Comparison of ENCODE assay signal across 8 cellular contexts in genomic region chr1:45687753-45688737, GRCh38. TPM values are rescaled to one million over a fixed set of nuclear protein-coding genes. Genes with fewer than 3 reads are reported as not detected.
DNase-seq lines count a peak whose midpoint lies in the region; ATAC-seq lines count a peak whose summit lies in the region.

Gene TMEM69, plus strand, starts transcription at chr1:45688181. Its CDS starts 2,888 bp downstream, at chr1:45691069.

- peak; percentile 8 to 29 for ATAC-seq in activated T-cell treated with anti-CD3 and anti-CD28 coated beads, Interleukin-2, amount 50 U/mL, for 72 hours (replicated peaks in 1 of 2)
- ATAC-seq in naive B cell (ENCODE audit: low read depth in 2 of 2): peak; percentile 6 to 10
- ATAC-seq in stimulated activated effector memory CD8-positive, alpha-beta T cell treated with anti-CD3 and anti-CD28 coated beads, Interleukin-12 subunit alpha, Interleukin-12 subunit beta, amount 100 ng/mL, for 72 hours: peak; percentile 34
- no peak for ATAC-seq in GM21717 (IDR thresholded peaks at IDR 0.05; ENCODE audit: unreplicated experiment)

- peak within 1 kb of the TSS; percentile 93 for H3K27ac Mint-ChIP-seq in activated T-cell treated with anti-CD3 and anti-CD28 coated beads, Interleukin-2, amount 50 U/mL, for 72 hours
- H3K27ac Mint-ChIP-seq in naive B cell: peak within 1 kb of the TSS; percentile 97 to 100 (median 99)
- H3K27ac Mint-ChIP-seq in stimulated activated effector memory CD8-positive, alpha-beta T cell treated with anti-CD3 and anti-CD28 coated beads, Interleukin-12 subunit alpha, Interleukin-12 subunit beta, amount 100 ng/mL, for 72 hours: peak within 1 kb of the TSS; percentile 99

- H3K4me1 Mint-ChIP-seq in activated T-cell treated with anti-CD3 and anti-CD28 coated beads, Interleukin-2, amount 50 U/mL, for 72 hours (ENCODE audit: low read depth): peaks cover 46% of the 10 kb centered on the region
- peaks cover 27 to 51% (median 41%) of the 10 kb centered on the region in 3 donors for H3K4me1 Mint-ChIP-seq in naive B cell
- H3K4me1 Mint-ChIP-seq in stimulated activated effector memory CD8-positive, alpha-beta T cell treated with anti-CD3 and anti-CD28 coated beads, Interleukin-12 subunit alpha, Interleukin-12 subunit beta, amount 100 ng/mL, for 72 hours: peaks cover 37% of the 10 kb centered on the region

- peaks cover 5 to 21% of the 10 kb centered on the region in 2 donors for H3K36me3 Mint-ChIP-seq in activated T-cell treated with anti-CD3 and anti-CD28 coated beads, Interleukin-2, amount 50 U/mL, for 72 hours (ENCODE audit: insufficient read depth in 2 of 2)
- peaks cover 0 to 7% of the 10 kb centered on the region in 2 donors for H3K36me3 Mint-ChIP-seq in naive B cell
- H3K36me3 Mint-ChIP-seq in stimulated activated effector memory CD8-positive, alpha-beta T cell treated with anti-CD3 and anti-CD28 coated beads, Interleukin-12 subunit alpha, Interleukin-12 subunit beta, amount 100 ng/mL, for 72 hours: peaks cover 88% of the 10 kb centered on the region

- DNase-seq in GDM1 (lab: John Stamatoyannopoulos, UW) (peak; percentile 75), LHCN-M2 (ENCODE audit: low read depth) (peak; percentile 89), RKO (ENCODE audit: low spot score) (peak; percentile 93), fibroblast of gingiva (ENCODE audit: low read depth) (peak; percentile 92), naive B cell (peak; percentile 81)
- DNase-seq in activated T-cell treated with anti-CD3 and anti-CD28 coated beads, Interleukin-2, amount 50 U/mL, for 72 hours: peak; percentile 78 to 82
- peak; percentile 73 to 92 for DNase-seq in stimulated activated effector memory CD8-positive, alpha-beta T cell treated with anti-CD3 and anti-CD28 coated beads, Interleukin-12 subunit alpha, Interleukin-12 subunit beta, amount 100 ng/mL, for 72 hours (ENCODE audit: low spot score in 2 of 2)

- H3K27me3 Mint-ChIP-seq in activated T-cell treated with anti-CD3 and anti-CD28 coated beads, Interleukin-2, amount 50 U/mL, for 72 hours (ENCODE audit: low read depth): no peaks in the 10 kb centered on the region
- no peaks in the 10 kb centered on the region for H3K27me3 Mint-ChIP-seq in naive B cell

- H3K9me3 Mint-ChIP-seq in activated T-cell treated with anti-CD3 and anti-CD28 coated beads, Interleukin-2, amount 50 U/mL, for 72 hours: no peaks in the 10 kb centered on the region
- H3K9me3 Mint-ChIP-seq in naive B cell: no peaks in the 10 kb centered on the region
- no peaks in the 10 kb centered on the region for H3K9me3 Mint-ChIP-seq in stimulated activated effector memory CD8-positive, alpha-beta T cell treated with anti-CD3 and anti-CD28 coated beads, Interleukin-12 subunit alpha, Interleukin-12 subunit beta, amount 100 ng/mL, for 72 hours

- H3K4me3 Mint-ChIP-seq in activated T-cell treated with anti-CD3 and anti-CD28 coated beads, Interleukin-2, amount 50 U/mL, for 72 hours: peak within 1 kb of the TSS; percentile 96 to 100
- H3K4me3 Mint-ChIP-seq in naive B cell: peak within 1 kb of the TSS; percentile 90 to 100 (median 99)
- peak within 1 kb of the TSS; percentile 100 for H3K4me3 Mint-ChIP-seq in stimulated activated effector memory CD8-positive, alpha-beta T cell treated with anti-CD3 and anti-CD28 coated beads, Interleukin-12 subunit alpha, Interleukin-12 subunit beta, amount 100 ng/mL, for 72 hours

RNA-seq across cellular contexts. Expression of gene TMEM69, which starts in this region (rescaled TPM):
- total RNA-seq in LHCN-M2 (2014; rRNA removed): 22.3 and 29.6 TPM in 2 replicates
- polyA plus RNA-seq in LHCN-M2 (2012): 12.7 TPM
- total RNA-seq in activated T-cell treated with anti-CD3 and anti-CD28 coated beads, Interleukin-2, amount 50 U/mL, for 72 hours: 10 to 100 TPM; 28.3 to 30.3 TPM
- 10 to 100 TPM; 44.3 to 72.7 (median 60.5) TPM for polyA plus RNA-seq in naive B cell (ENCODE audit: low read depth in 6 of 6)
